Comparison of ENCODE assay signal across 34 cellular contexts in genomic region chrX:140923118-140923517, GRCh38.
"Had no signal": no experiment of that assay in that cellular context is flagged by ENCODE, and none has a peak within 500 bp of the region (broad histone marks: within the 10 kb centered on the region; RNA-seq: fewer than 3 reads in every experiment).

No MANE protein-coding gene starts in this region.

- DNase-seq: Karpas-422, Kasumi-1, MG63, MM.1S, MV-4-11, NCI-H1048, NCI-H1092, NCI-H1092 treated with DMSO at 0.1 percent for 48 hours, NCI-H1105, NCI-H1105 treated with DMSO at 0.1 percent for 48 hours, NCI-H1417, NCI-H1417 treated with DMSO at 0.1 percent for 48 hours, NCI-H1436, NCI-H1436 treated with DMSO at 0.1 percent for 48 hours, NCI-H146, NCI-H1694, NCI-H1694 treated with DMSO at 0.1 percent for 48 hours, NCI-H187, NCI-H187 treated with DMSO at 0.1 percent for 48 hours, NCI-H1930, NCI-H2029, NCI-H2029 treated with DMSO at 0.1 percent for 48 hours, NCI-H2081, NCI-H2081 treated with DMSO at 0.1 percent for 48 hours, NCI-H2107, NCI-H2171, NCI-H2171 treated with DMSO at 0.1 percent for 48 hours, NCI-H2227 treated with DMSO at 0.1 percent for 48 hours, NCI-H226, NCI-H345, NCI-H446, NCI-H446 treated with DMSO at 0.1 percent for 48 hours, NCI-H510A, NCI-H510A treated with DMSO at 0.1 percent for 48 hours had no signal

- H3K36me3 ChIP-seq: MG63 had no signal

- H3K27me3 ChIP-seq: MG63 had no signal

- H3K9me3 ChIP-seq: MG63 had no signal

- H3K4me3 ChIP-seq: MG63 had no signal
